In the genomic region with DNA sequence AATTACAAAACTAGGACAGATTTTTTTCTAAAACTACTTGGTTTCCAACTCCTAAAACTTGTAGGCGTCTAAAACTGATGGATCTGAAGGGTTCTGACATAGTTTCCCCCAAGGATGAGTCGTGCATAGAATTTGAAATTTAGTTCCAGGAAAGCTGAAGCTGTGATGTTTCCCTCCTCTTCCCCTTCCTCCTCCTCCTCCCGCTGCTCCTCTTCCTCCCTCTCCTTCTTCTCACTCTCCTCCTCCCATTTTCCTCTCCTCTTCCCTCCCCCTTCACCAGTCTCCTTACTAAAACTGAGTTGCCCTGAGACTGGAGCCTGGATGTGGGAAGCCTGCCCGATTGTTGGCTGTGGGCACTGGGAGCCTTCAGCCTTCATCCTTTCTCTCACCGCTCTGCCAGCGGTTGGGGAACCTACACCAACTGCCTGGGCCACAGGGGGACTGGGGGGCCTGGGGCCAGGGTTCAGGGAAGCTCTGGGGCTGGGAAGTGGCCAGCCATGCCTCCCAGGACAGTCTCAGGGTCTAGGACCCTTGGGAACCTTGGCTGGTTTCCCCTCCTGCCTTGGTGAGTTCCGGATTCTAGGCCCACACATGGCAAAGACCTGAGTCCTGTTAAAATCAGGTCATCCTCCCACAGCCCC, we compare ENCODE assay signal across 28 cellular contexts.
"Had no signal": no experiment of that assay in that cellular context is flagged by ENCODE, and none has a peak within 500 bp of the region (broad histone marks: within the 10 kb centered on the region; RNA-seq: fewer than 3 reads in every experiment).

No MANE protein-coding gene starts in this region.

- ATAC-seq: left colon; left lung; lower lobe of right lung; naive thymus-derived CD8-positive, alpha-beta T cell; psoas muscle; right lobe of liver; stimulated activated naive B cell treated with anti-CD40 and anti-IgM and Interleukin-4, amounts not matched to agents 10 μg/mL and 1 μg/mL and 100 μg/mL, for 72 hours; stimulated activated naive CD8-positive, alpha-beta T cell treated with anti-CD3 and anti-CD28 coated beads, Interleukin-15, Interleukin-2, amounts not matched to agents 100 U/mL and 50 U/mL, for 24 hours had no signal

- FAIRE-seq: kidney, urothelium cell line had no signal

- H3K27ac ChIP-seq: left lung, lower lobe of right lung, neutrophil, parathyroid adenoma, psoas muscle, right atrium auricular region, right lobe of liver, stomach, testis, thyroid gland, transverse colon, upper lobe of left lung had no signal

- H3K4me3 ChIP-seq: left lung, lower lobe of right lung, psoas muscle, right atrium auricular region, right lobe of liver, stomach, testis, thyroid gland, transverse colon, upper lobe of left lung had no signal

- H3K27me3 ChIP-seq: testis had no signal

- H3K4me1 ChIP-seq: left lung, parathyroid adenoma, psoas muscle, right lobe of liver, testis, thyroid gland had no signal

- DNase-seq: hippocampal formation; kidney; left colon; left lung; lower lobe of right lung; mammary epithelial cell; mesenchymal stem cell; naive thymus-derived CD8-positive, alpha-beta T cell; occipital lobe; psoas muscle; stimulated activated CD4-positive, alpha-beta T cell treated with anti-CD3 and anti-CD28 coated beads, Interleukin-12 subunit alpha, Interleukin-12 subunit beta, amount 100 ng/mL, for 4 hours; stimulated activated CD4-positive, alpha-beta T cell treated with anti-CD3 and anti-CD28 coated beads, Interleukin-15, amount 100 ng/mL, for 24 hours; stimulated activated CD4-positive, alpha-beta T cell treated with anti-CD3 and anti-CD28 coated beads, Interleukin-2, amount 100 ng/mL, for 24 hours; stimulated activated CD4-positive, alpha-beta T cell treated with anti-CD3 and anti-CD28 coated beads, Interleukin-4, amount 100 ng/mL, for 1 hour; stimulated activated naive B cell treated with anti-CD40 and anti-IgM and Interleukin-4, amounts not matched to agents 10 μg/mL and 1 μg/mL and 100 μg/mL, for 72 hours; stimulated activated naive CD8-positive, alpha-beta T cell treated with anti-CD3 and anti-CD28 coated beads, Interleukin-15, Interleukin-2, amounts not matched to agents 100 U/mL and 50 U/mL, for 24 hours; stomach; testis; thyroid gland; transverse colon had no signal

- H3K4me3 Mint-ChIP-seq: naive thymus-derived CD8-positive, alpha-beta T cell; nephron; neural crest cell; stimulated activated naive B cell treated with anti-CD40 and anti-IgM and Interleukin-4, amounts not matched to agents 10 μg/mL and 1 μg/mL and 100 μg/mL, for 72 hours had no signal

- H3K36me3 Mint-ChIP-seq: naive thymus-derived CD8-positive, alpha-beta T cell; stimulated activated naive B cell treated with anti-CD40 and anti-IgM and Interleukin-4, amounts not matched to agents 10 μg/mL and 1 μg/mL and 100 μg/mL, for 72 hours had no signal

- H3K9ac ChIP-seq: parathyroid adenoma had no signal

- H3K9me3 Mint-ChIP-seq: naive thymus-derived CD8-positive, alpha-beta T cell; nephron; neural crest cell; stimulated activated naive B cell treated with anti-CD40 and anti-IgM and Interleukin-4, amounts not matched to agents 10 μg/mL and 1 μg/mL and 100 μg/mL, for 72 hours had no signal

- H3K4me1 Mint-ChIP-seq: nephron had no signal

- H3K27ac Mint-ChIP-seq: naive thymus-derived CD8-positive, alpha-beta T cell; nephron; stimulated activated naive B cell treated with anti-CD40 and anti-IgM and Interleukin-4, amounts not matched to agents 10 μg/mL and 1 μg/mL and 100 μg/mL, for 72 hours had no signal

- H2AFZ ChIP-seq: parathyroid adenoma had no signal

- H3K36me3 ChIP-seq: left lung, lower lobe of right lung, neutrophil, right atrium auricular region, right lobe of liver, stomach, thyroid gland, transverse colon, upper lobe of left lung had no signal

- H3K9me3 ChIP-seq: left lung, lower lobe of right lung, neutrophil, psoas muscle, right atrium auricular region, right lobe of liver, stomach, testis, thyroid gland, transverse colon, upper lobe of left lung had no signal

- H3K79me2 ChIP-seq: parathyroid adenoma had no signal
